ENCODE assay signal across 12 cellular contexts in genomic region chr11:96680515-96680914, GRCh38.
DNase-seq lines count a peak whose midpoint lies in the region; ATAC-seq and TF ChIP-seq lines count a peak whose summit lies in the region.
"Had no signal": no experiment of that assay in that cellular context is flagged by ENCODE, and none has a peak within 500 bp of the region (broad histone marks: within the 10 kb centered on the region; RNA-seq: fewer than 3 reads in every experiment).

No MANE protein-coding gene starts in this region.

- H3K36me3 ChIP-seq in esophagus squamous epithelium (no peaks in the 10 kb centered on the region), thyroid gland (no peaks in the 10 kb centered on the region)
- H3K36me3 ChIP-seq: BLaER1 had no signal

- intact Hi-C loops in left colon (cut with DNase I, micrococcal nuclease) = no loop called here
- intact Hi-C loops in esophagus squamous epithelium (cut with DNase I) = no loop called here
- intact Hi-C loops in thyroid gland (cut with DNase I) = no loop called here

- no peaks in the 10 kb centered on the region for H3K4me1 ChIP-seq in esophagus squamous epithelium
- H3K4me1 ChIP-seq in thyroid gland = no peaks in the 10 kb centered on the region
- H3K4me1 ChIP-seq: BLaER1 had no signal

- no peak overlapping the region for H3K4me3 ChIP-seq in esophagus squamous epithelium
- no peak overlapping the region for H3K4me3 ChIP-seq in thyroid gland (replicated peaks in 1 of 3)
- H3K4me3 ChIP-seq: BLaER1 had no signal

- WGBS in esophagus squamous epithelium, 2 donors = 34% methylated on average over 3 of the region's 3 CpGs
- WGBS in thyroid gland, 2 donors = 53 to 66% methylated on average over 3 of the region's 3 CpGs

- TF ChIP-seq CTCF in esophagus squamous epithelium (IDR thresholded peaks at IDR 0.05) (no peak), thyroid gland (IDR thresholded peaks at IDR 0.05) (no peak)

- H3K27ac ChIP-seq in esophagus squamous epithelium (no peak overlapping the region), thyroid gland (no peak overlapping the region)
- H3K27ac ChIP-seq: BLaER1 had no signal

- DNase-seq in NCI-H1417 (lab: John Stamatoyannopoulos, UW) = peak in 2 of 3 experiments; percentile 6 to 46
- DNase-seq in NCI-H1417 treated with DMSO at 0.1 percent for 48 hours (lab: John Stamatoyannopoulos, UW) = no peak
- DNase-seq in NCI-H2171 (lab: John Stamatoyannopoulos, UW) = peak; percentile 3
- DNase-seq in left colon = no peak
- no peak for DNase-seq in esophagus squamous epithelium (lab: John Stamatoyannopoulos, UW)
- DNase-seq in thyroid gland = no peak
- DNase-seq: 8988T; CD4-positive, alpha-beta memory T cell; H9 had no signal

- H3K9me3 ChIP-seq in esophagus squamous epithelium = no peaks in the 10 kb centered on the region
- H3K9me3 ChIP-seq in thyroid gland = no peaks in the 10 kb centered on the region
- H3K9me3 ChIP-seq: BLaER1 had no signal

- H3K27me3 ChIP-seq in esophagus squamous epithelium (no peaks in the 10 kb centered on the region), thyroid gland (no peaks in the 10 kb centered on the region)
- H3K27me3 ChIP-seq: BLaER1 had no signal

- ATAC-seq in left colon (peak; percentile 99), GM18520 (IDR thresholded peaks at IDR 0.05; ENCODE audit: unreplicated experiment) (no peak)
- ATAC-seq: HepG2 had no signal

- no peak for TF ChIP-seq POLR2A in esophagus squamous epithelium (IDR thresholded peaks at IDR 0.05)
- no peak for TF ChIP-seq POLR2A in thyroid gland (IDR thresholded peaks at IDR 0.05)

Comparison
In these comparisons a context has a peak if more than half of its experiments do, and no peak if none do; other contexts are left out.
1. DNase-seq: peak in NCI-H1417 (2 of 3) and NCI-H2171 (single experiment); none in NCI-H1417 treated with DMSO at 0.1 percent for 48 hours (single experiment), left colon (0 of 2), esophagus squamous epithelium (single experiment) and thyroid gland (0 of 2).